33 cellular contexts compared by ENCODE assay signal in genomic region chr7:73605601-73606220, GRCh38. TPM values are rescaled to one million over a fixed set of nuclear protein-coding genes. Genes with fewer than 3 reads are reported as not detected.
"Had no signal": no experiment of that assay in that cellular context is flagged by ENCODE, and none has a peak within 500 bp of the region (broad histone marks: within the 10 kb centered on the region; RNA-seq: fewer than 3 reads in every experiment).

No MANE protein-coding gene starts in this region.

- H3K4me3 ChIP-seq: ascending aorta, cardiac muscle cell had no signal

- H3K27ac ChIP-seq: ascending aorta, cardiac muscle cell, VCaP had no signal

- H3K4me1 ChIP-seq: ascending aorta had no signal

- FAIRE-seq: bronchial epithelial cell, TTC549 had no signal

- DNase-seq: activated B cell treated with CpG ODN at 0.5 μM for 24 hours; activated CD4-positive, alpha-beta memory T cell treated with anti-CD3 and anti-CD28 coated beads, Interleukin-2, amount 10 ng/mL, durations not matched to agents 7 days and 5 days; activated CD4-positive, alpha-beta T cell treated with anti-CD3 and anti-CD28 coated beads for 1 hour; activated CD4-positive, alpha-beta T cell treated with anti-CD3 and anti-CD28 coated beads for 36 hours; activated CD4-positive, alpha-beta T cell treated with anti-CD3 and anti-CD28 coated beads for 48 hours; activated CD4-positive, alpha-beta T cell treated with anti-CD3 and anti-CD28 coated beads, Interleukin-2, amount 10 ng/mL, durations not matched to agents 7 days and 5 days; activated CD4-positive, alpha-beta T cell treated with anti-CD3 and anti-CD28 coated beads, Interleukin-2, amount 50 U/mL, for 48 hours; activated CD8-positive, alpha-beta memory T cell treated with anti-CD3 and anti-CD28 coated beads for 24 hours; activated CD8-positive, alpha-beta memory T cell treated with anti-CD3 and anti-CD28 coated beads, Interleukin-2, amount 10 ng/mL, durations not matched to agents 7 days and 5 days; activated CD8-positive, alpha-beta memory T cell treated with anti-CD3 and anti-CD28 coated beads, Interleukin-2, amount 50 U/mL, for 48 hours; activated CD8-positive, alpha-beta T cell treated with anti-CD3 and anti-CD28 coated beads, Interleukin-2, amount 10 ng/mL, durations not matched to agents 7 days and 5 days; activated effector memory CD4-positive, alpha-beta T cell treated with Interleukin-2 at 50 U/mL for 16 hours; activated gamma-delta T cell; activated naive CD4-positive, alpha-beta T cell treated with anti-CD3 and anti-CD28 coated beads, Interleukin-2, amount 10 ng/mL, durations not matched to agents 7 days and 5 days; activated naive CD4-positive, alpha-beta T cell treated with Interleukin-2 at 50 U/mL for 16 hours; activated naive CD8-positive, alpha-beta T cell treated with anti-CD3 and anti-CD28 coated beads, Interleukin-2, amount 10 ng/mL, durations not matched to agents 7 days and 5 days; activated naive CD8-positive, alpha-beta T cell treated with anti-CD3 and anti-CD28 coated beads, Interleukin-2, amount 50 U/mL, for 24 hours; activated T-cell treated with anti-CD3 and anti-CD28 coated beads, Interleukin-2, amount 50 U/mL, for 24 hours; activated T-cell treated with anti-CD3 and anti-CD28 coated beads, Interleukin-2, amount 50 U/mL, for 48 hours; amygdala; anterior cingulate cortex; caudate nucleus; cerebellar nuclear complex; T-helper 1 cell; T-helper 2 cell; T-helper 9 cell had no signal

- H3K9me3 ChIP-seq: ascending aorta had no signal

- ATAC-seq: activated CD4-positive, alpha-beta T cell treated with anti-CD3 and anti-CD28 coated beads for 36 hours; activated CD8-positive, alpha-beta memory T cell treated with anti-CD3 and anti-CD28 coated beads, Interleukin-2, amount 10 ng/mL, durations not matched to agents 7 days and 5 days; activated CD8-positive, alpha-beta T cell treated with anti-CD3 and anti-CD28 coated beads, Interleukin-2, amount 10 ng/mL, durations not matched to agents 7 days and 5 days; activated naive CD8-positive, alpha-beta T cell treated with anti-CD3 and anti-CD28 coated beads, Interleukin-2, amount 50 U/mL, for 24 hours had no signal

- H3K27me3 ChIP-seq: ascending aorta, cardiac muscle cell had no signal

- H3K36me3 ChIP-seq: ascending aorta, cardiac muscle cell had no signal

RNA-seq across cellular contexts. Expression of gene MLXIPL, which starts 18.6 kb away (rescaled TPM):
- total RNA-seq: activated B cell treated with CpG ODN at 0.5 μM for 24 hours; activated CD4-positive, alpha-beta memory T cell treated with anti-CD3 and anti-CD28 coated beads, Interleukin-2, amount 10 ng/mL, durations not matched to agents 7 days and 5 days; activated CD4-positive, alpha-beta T cell treated with anti-CD3 and anti-CD28 coated beads for 36 hours; activated CD4-positive, alpha-beta T cell treated with anti-CD3 and anti-CD28 coated beads, Interleukin-2, amount 10 ng/mL, durations not matched to agents 7 days and 5 days; activated CD8-positive, alpha-beta memory T cell treated with anti-CD3 and anti-CD28 coated beads, Interleukin-2, amount 10 ng/mL, durations not matched to agents 7 days and 5 days; activated CD8-positive, alpha-beta T cell treated with anti-CD3 and anti-CD28 coated beads, Interleukin-2, amount 10 ng/mL, durations not matched to agents 7 days and 5 days; activated naive CD8-positive, alpha-beta T cell treated with anti-CD3 and anti-CD28 coated beads, Interleukin-2, amount 10 ng/mL, durations not matched to agents 7 days and 5 days; activated T-helper 2 cell treated with anti-CD3 and anti-CD28 coated beads, Interferon-gamma antibody, Interleukin-2, Interleukin-4, amounts not matched to agents 10 μg/mL and 5 μg/mL and 100 μg/mL, durations not matched to agents 14 hours and 24 hours and 36 hours; bronchial epithelial cell; chondrocyte had no signal
